7 cellular contexts compared by ENCODE assay signal in genomic region chr1:111571239-111571638, GRCh38.
"Had no signal": no experiment of that assay in that cellular context is flagged by ENCODE, and none has a peak within 500 bp of the region (broad histone marks: within the 10 kb centered on the region; RNA-seq: fewer than 3 reads in every experiment).

No MANE protein-coding gene starts in this region.

- H3K4me3 Mint-ChIP-seq: activated naive CD4-positive, alpha-beta T cell treated with anti-CD3 and anti-CD28 coated beads, Interleukin-2, amount 50 U/mL, for 24 hours; mesothelial cell of epicardium; nephron had no signal

- DNase-seq: activated gamma-delta T cell, dorsolateral prefrontal cortex, tibial artery had no signal

- H3K27ac Mint-ChIP-seq: activated naive CD4-positive, alpha-beta T cell treated with anti-CD3 and anti-CD28 coated beads, Interleukin-2, amount 50 U/mL, for 24 hours; activated T-cell treated with anti-CD3 and anti-CD28 coated beads, Interleukin-2, amount 50 U/mL, for 72 hours; mesothelial cell of epicardium had no signal

- H3K9me3 Mint-ChIP-seq: activated naive CD4-positive, alpha-beta T cell treated with anti-CD3 and anti-CD28 coated beads, Interleukin-2, amount 50 U/mL, for 24 hours; activated T-cell treated with anti-CD3 and anti-CD28 coated beads, Interleukin-2, amount 50 U/mL, for 72 hours; mesothelial cell of epicardium; nephron had no signal

- H3K36me3 Mint-ChIP-seq: activated naive CD4-positive, alpha-beta T cell treated with anti-CD3 and anti-CD28 coated beads, Interleukin-2, amount 50 U/mL, for 24 hours; mesothelial cell of epicardium had no signal

- H3K27me3 Mint-ChIP-seq: activated naive CD4-positive, alpha-beta T cell treated with anti-CD3 and anti-CD28 coated beads, Interleukin-2, amount 50 U/mL, for 24 hours had no signal
